In the genomic region with DNA sequence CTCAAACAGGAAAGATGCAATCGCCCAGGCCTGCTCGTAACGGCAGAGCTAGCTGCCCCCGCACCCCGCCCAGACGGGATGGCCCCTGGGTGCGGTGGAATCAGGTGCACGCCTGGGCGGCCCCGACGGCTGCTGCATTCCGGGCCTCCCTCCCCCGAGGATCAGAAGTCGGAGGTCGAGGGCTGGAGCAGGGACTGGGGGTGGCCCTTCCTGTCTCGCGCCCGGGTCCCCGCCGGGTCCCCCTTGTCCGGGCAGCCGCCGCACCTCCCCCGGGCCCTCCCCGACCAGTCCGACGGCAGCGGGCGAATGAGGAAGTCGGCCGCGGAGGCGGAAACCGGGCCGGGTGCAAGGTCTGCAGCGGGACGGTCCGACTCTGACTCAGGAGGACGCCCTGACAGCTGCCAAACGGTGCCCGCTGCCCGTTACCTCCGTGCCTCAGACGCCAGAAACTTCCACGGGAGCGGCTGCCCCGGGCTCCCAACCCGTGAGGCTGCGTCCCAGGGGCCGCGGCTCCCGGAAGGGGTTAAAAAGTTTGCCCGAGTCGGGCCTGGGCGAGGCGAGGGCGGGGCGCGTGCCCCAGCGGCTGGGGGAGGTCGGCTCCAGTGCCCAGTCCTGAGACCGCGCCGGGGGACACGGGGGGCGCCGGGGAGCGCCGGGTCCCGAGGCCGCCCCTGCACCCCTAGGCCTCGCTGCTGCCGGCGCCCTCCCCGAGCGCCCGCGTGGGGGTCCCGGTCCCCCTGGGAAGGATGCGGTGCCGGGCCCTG, we compare ENCODE assay signal across 8 cellular contexts. TPM values are rescaled to one million over a fixed set of nuclear protein-coding genes. Genes with fewer than 3 reads are reported as not detected.
A peak's percentile ranks its signal among the peaks of the same experiment; 100 is the strongest.
DNase-seq lines count a peak whose midpoint lies in the region; ATAC-seq and TF ChIP-seq lines count a peak whose summit lies in the region.

No MANE protein-coding gene starts in this region.

- no peak for TF ChIP-seq EP300 in transverse colon (IDR thresholded peaks at IDR 0.05; ENCODE audit: low read depth)

- TF ChIP-seq POLR2A in transverse colon (IDR thresholded peaks at IDR 0.05) = peak; percentile 76

- H3K4me3 ChIP-seq in AG04450 (ENCODE audit: low read depth, low read length) (peak overlapping the region; percentile 96), epithelial cell of esophagus (ENCODE audit: low read length) (peak overlapping the region; percentile 83), muscle layer of duodenum (ENCODE audit: low read depth in 1 of 2, low read length in 2 of 2) (peak overlapping the region; percentile 88 to 89), transverse colon (peak overlapping the region; percentile 53 to 99 (median 94))

- intact Hi-C loops in transverse colon (cut with DNase I; ENCODE audit: low total_unique reads) = loop anchor here (1.0 to 5.0 kb wide), 3 partner anchors 46 to 84 kb away; no protein-coding TSS in a partner anchor

- H3K4me1 ChIP-seq in muscle layer of duodenum (ENCODE audit: control insufficient read depth in 1 of 2, insufficient read depth in 2 of 2, low read length in 2 of 2) (peaks cover 12 to 19% of the 10 kb centered on the region in 2 donors), transverse colon (peaks cover 23 to 72% (median 51%) of the 10 kb centered on the region in 4 donors)

- H3K36me3 Mint-ChIP-seq in WTC11 = peaks cover 3% of the 10 kb centered on the region

- H3K9me3 Mint-ChIP-seq in WTC11 = no peaks in the 10 kb centered on the region

- peaks cover 40% of the 10 kb centered on the region for H3K4me1 Mint-ChIP-seq in WTC11

- H3K27me3 ChIP-seq in AG04450 (ENCODE audit: control insufficient read depth, insufficient read depth, low read length) = no peaks in the 10 kb centered on the region
- no peaks in the 10 kb centered on the region for H3K27me3 ChIP-seq in muscle layer of duodenum (ENCODE audit: low read depth, low read length)
- no peaks in the 10 kb centered on the region for H3K27me3 ChIP-seq in transverse colon

- in situ Hi-C loops in transverse colon (cut with MboI; ENCODE audit: low pct_ligation_motif_present in 1 of 4, low pct_unique_long_range_greater_than_20kb in 1 of 4, low sequenced_read_pairs in 3 of 4) = loop anchor here in 1 of 4 donors (10.0 kb wide), 1 partner anchor 68 kb away; no protein-coding TSS in a partner anchor

- peak overlapping the region; percentile 85 for H3K27ac ChIP-seq in AG04450 (ENCODE audit: low read depth, low read length)
- H3K27ac ChIP-seq in muscle layer of duodenum (ENCODE audit: low read length) = peak overlapping the region; percentile 91
- peak overlapping the region; percentile 96 to 100 (median 98) for H3K27ac ChIP-seq in transverse colon

- H3K36me3 ChIP-seq in muscle layer of duodenum (ENCODE audit: control insufficient read depth in 1 of 2, insufficient read depth in 2 of 2, low read length in 2 of 2) (peaks cover 0 to 18% of the 10 kb centered on the region in 2 donors), transverse colon (no peaks in the 10 kb centered on the region)

- peak overlapping the region; percentile 87 for H3K4me3 Mint-ChIP-seq in WTC11

- DNase-seq in AG04450 (ENCODE audit: low read depth, low spot score) (no peak), WTC11 (ENCODE audit: low spot score) (peak; percentile 28), epithelial cell of esophagus (ENCODE audit: low read depth) (peak; percentile 37), transverse colon (peak; percentile 86), DMS153 (lab: John Stamatoyannopoulos, UW) (no peak)

- ATAC-seq in GM18517 (IDR thresholded peaks at IDR 0.05; ENCODE audit: unreplicated experiment) (peak; percentile 29), HG03442 (IDR thresholded peaks at IDR 0.05; ENCODE audit: unreplicated experiment) (peak; percentile 10), WTC11 (no peak)

- H3K27ac Mint-ChIP-seq in WTC11 = peak overlapping the region; percentile 99

- peaks cover 3% of the 10 kb centered on the region; the same call in 1 of the 2 replicates for H3K9me3 ChIP-seq in AG04450 (ENCODE audit: control insufficient read depth, insufficient read depth, low read length)
- no peaks in the 10 kb centered on the region for H3K9me3 ChIP-seq in muscle layer of duodenum (ENCODE audit: control insufficient read depth in 1 of 2, low read length in 2 of 2)
- H3K9me3 ChIP-seq in transverse colon = no peaks in the 10 kb centered on the region

- CTCF ChIA-PET in AG04450 (lab: Charles Lee) = interaction anchor here (0.5 kb wide), 1 partner anchor 69 kb away, joined by 5 read pairs; no protein-coding TSS in a partner anchor
- CTCF ChIA-PET in WTC11 (lab: Charles Lee) = interaction anchor here (0.6 to 1.8 kb wide), 7 partner anchors 10 to 147 kb away, joined by 3 to 9 read pairs (median 5); partner anchors contain the start of gene APOL2

- no peaks in the 10 kb centered on the region for H3K27me3 Mint-ChIP-seq in WTC11 (ENCODE audit: low read depth)

- TF ChIP-seq CTCF in AG04450 (IDR thresholded peaks at IDR 0.05; ENCODE audit: low read depth, low read length) = no peak
- TF ChIP-seq CTCF in WTC11 (IDR thresholded peaks at IDR 0.05) = no peak
- no peak for TF ChIP-seq CTCF in epithelial cell of esophagus (IDR thresholded peaks at IDR 0.05; ENCODE audit: insufficient read depth, low read depth, low read length, missing control alignments)
- TF ChIP-seq CTCF in transverse colon (IDR thresholded peaks at IDR 0.05) = peak in 1 of 5 experiments; percentile 10

- WGBS in transverse colon (ENCODE audit: low coverage in 1 of 2), 2 donors = 0% methylated on average over 43 of the region's 81 CpGs; no CpG with 5 or more reads in 1 of the 2 donors

- POLR2A ChIA-PET in AG04450 (lab: Yijun Ruan, JAX) = interaction anchor here (0.6 to 3.6 kb wide), 21 partner anchors 9 to 143 kb away, joined by 3 to 88 read pairs (median 8); partner anchors contain the start of gene TXN2
- POLR2A ChIA-PET in WTC11 (lab: Charles Lee) = interaction anchor here (0.9 to 5.4 kb wide), 17 partner anchors 8 to 95 kb away, joined by 3 to 66 read pairs (median 5); partner anchors contain the start of gene TXN2

TF ChIP-seq in WTC11, 78 proteins besides CTCF, POLR2A, EP300 and RAD21 (continues in another document):
- no peak for TF ChIP-seq HMGA2 (CRISPR knock-in tag; IDR thresholded peaks at IDR 0.05)
- no peak for TF ChIP-seq ZNF671 (CRISPR knock-in tag; IDR thresholded peaks at IDR 0.05)
- no peak for TF ChIP-seq GABPB1 (CRISPR knock-in tag; IDR thresholded peaks at IDR 0.05)
- TF ChIP-seq ZBTB21 (CRISPR knock-in tag; IDR thresholded peaks at IDR 0.05; ENCODE audit: borderline replicate concordance) = no peak
- TF ChIP-seq IRF2 (CRISPR knock-in tag; IDR thresholded peaks at IDR 0.05; ENCODE audit: borderline replicate concordance, low read depth) = no peak
- no peak for TF ChIP-seq ZNF396 (CRISPR knock-in tag; IDR thresholded peaks at IDR 0.05; ENCODE audit: borderline replicate concordance)
- TF ChIP-seq CREM (CRISPR knock-in tag; IDR thresholded peaks at IDR 0.05) = no peak
- TF ChIP-seq, protein P1, sequence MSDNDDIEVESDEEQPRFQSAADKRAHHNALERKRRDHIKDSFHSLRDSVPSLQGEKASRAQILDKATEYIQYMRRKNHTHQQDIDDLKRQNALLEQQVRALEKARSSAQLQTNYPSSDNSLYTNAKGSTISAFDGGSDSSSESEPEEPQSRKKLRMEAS (CRISPR knock-in tag; IDR thresholded peaks at IDR 0.05) = 0 out of 2 replicates have a peak, but pooled peaks have one; percentile 25
- TF ChIP-seq ZNF232 (CRISPR knock-in tag; IDR thresholded peaks at IDR 0.05) = no peak
- TF ChIP-seq, protein P2, sequence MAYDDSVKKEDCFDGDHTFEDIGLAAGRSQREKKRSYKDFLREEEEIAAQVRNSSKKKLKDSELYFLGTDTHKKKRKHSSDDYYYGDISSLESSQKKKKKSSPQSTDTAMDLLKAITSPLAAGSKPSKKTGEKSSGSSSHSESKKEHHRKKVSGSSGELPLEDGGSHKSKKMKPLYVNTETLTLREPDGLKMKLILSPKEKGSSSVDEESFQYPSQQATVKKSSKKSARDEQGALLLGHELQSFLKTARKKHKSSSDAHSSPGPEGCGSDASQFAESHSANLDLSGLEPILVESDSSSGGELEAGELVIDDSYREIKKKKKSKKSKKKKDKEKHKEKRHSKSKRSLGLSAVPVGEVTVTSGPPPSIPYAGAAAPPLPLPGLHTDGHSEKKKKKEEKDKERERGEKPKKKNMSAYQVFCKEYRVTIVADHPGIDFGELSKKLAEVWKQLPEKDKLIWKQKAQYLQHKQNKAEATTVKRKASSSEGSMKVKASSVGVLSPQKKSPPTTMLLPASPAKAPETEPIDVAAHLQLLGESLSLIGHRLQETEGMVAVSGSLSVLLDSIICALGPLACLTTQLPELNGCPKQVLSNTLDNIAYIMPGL (CRISPR knock-in tag; IDR thresholded peaks at IDR 0.05) = no peak; the same call in 1 of the 2 replicates
- no peak for TF ChIP-seq TP53 (CRISPR knock-in tag; IDR thresholded peaks at IDR 0.05)
- TF ChIP-seq ZNF138 (CRISPR knock-in tag; conservative IDR thresholded peaks at IDR 0.05) = no peak
- TF ChIP-seq FOXK1 (CRISPR knock-in tag; IDR thresholded peaks at IDR 0.05) = no peak
- TF ChIP-seq, protein P3, sequence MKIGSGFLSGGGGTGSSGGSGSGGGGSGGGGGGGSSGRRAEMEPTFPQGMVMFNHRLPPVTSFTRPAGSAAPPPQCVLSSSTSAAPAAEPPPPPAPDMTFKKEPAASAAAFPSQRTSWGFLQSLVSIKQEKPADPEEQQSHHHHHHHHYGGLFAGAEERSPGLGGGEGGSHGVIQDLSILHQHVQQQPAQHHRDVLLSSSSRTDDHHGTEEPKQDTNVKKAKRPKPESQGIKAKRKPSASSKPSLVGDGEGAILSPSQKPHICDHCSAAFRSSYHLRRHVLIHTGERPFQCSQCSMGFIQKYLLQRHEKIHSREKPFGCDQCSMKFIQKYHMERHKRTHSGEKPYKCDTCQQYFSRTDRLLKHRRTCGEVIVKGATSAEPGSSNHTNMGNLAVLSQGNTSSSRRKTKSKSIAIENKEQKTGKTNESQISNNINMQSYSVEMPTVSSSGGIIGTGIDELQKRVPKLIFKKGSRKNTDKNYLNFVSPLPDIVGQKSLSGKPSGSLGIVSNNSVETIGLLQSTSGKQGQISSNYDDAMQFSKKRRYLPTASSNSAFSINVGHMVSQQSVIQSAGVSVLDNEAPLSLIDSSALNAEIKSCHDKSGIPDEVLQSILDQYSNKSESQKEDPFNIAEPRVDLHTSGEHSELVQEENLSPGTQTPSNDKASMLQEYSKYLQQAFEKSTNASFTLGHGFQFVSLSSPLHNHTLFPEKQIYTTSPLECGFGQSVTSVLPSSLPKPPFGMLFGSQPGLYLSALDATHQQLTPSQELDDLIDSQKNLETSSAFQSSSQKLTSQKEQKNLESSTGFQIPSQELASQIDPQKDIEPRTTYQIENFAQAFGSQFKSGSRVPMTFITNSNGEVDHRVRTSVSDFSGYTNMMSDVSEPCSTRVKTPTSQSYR (CRISPR knock-in tag; IDR thresholded peaks at IDR 0.05) = no peak
- 0 out of 2 replicates have a peak, but pooled peaks have one; percentile 44 for TF ChIP-seq EMX1 (CRISPR knock-in tag; IDR thresholded peaks at IDR 0.05)
- no peak for TF ChIP-seq ZNF416 (CRISPR knock-in tag; IDR thresholded peaks at IDR 0.05)

RNA-seq across cellular contexts. Expression of gene MYH9, which starts 0.7 kb away (rescaled TPM):
- polyA plus RNA-seq in AG04450 (2011; rRNA removed) = 338 and 432 TPM in 2 replicates
- 1,487 and 1,729 TPM in 2 replicates for polyA minus RNA-seq in AG04450 (2011; rRNA and poly(A)+ RNA removed)
- total RNA-seq in WTC11 (2021) (272 to 288 TPM (median 277 TPM) in 3 replicates), transverse colon (100 to 1,000 TPM; 385 to 511 (median 460) TPM)

Comparison
In these comparisons a context has a peak if more than half of its experiments do, and no peak if none do; other contexts are left out.
1. DNase-seq: peak in WTC11 (single experiment), epithelial cell of esophagus (single experiment) and transverse colon (single experiment); none in AG04450 (single experiment) and DMS153 (single experiment).
2. Peak in every context shown above with its lines, with median percentiles within 50 percentile points of each other: H3K27ac ChIP-seq and H3K4me3 ChIP-seq.